ENCODE assay signal across 17 cellular contexts in the genomic region with DNA sequence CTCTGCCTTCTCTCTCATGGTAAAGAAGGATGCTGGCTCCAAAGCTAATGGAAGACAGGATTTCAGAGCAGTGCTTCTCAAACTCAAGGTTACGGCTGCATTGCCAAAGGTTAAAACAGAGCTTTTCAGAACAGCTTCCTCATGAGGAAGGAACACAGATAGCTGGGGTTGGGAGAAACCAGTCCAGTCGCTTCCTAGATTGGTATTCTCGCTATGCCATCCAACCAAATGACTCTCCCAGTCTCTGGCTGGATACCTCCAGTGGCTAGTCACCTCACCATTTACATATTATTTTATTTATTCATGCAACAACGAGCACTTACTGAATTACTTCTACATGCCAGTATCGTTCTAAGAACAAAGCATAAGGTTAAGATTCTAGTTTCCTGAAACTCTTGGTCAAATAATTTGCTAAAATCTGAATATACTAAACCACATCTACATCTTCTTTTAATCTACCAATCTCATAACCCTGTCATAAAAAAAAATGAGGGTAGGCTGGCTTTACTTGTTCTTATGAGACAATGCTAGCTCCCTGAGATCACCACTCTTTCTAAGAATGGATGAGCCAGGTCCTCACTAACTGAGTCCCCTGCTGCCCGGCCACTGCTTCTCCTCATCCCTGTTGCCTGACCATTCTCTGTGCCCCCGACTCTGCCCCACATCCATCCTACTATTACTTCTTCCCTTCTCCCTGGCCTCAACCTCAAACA. TPM values are rescaled to one million over a fixed set of nuclear protein-coding genes. Genes with fewer than 3 reads are reported as not detected.
DNase-seq lines count a peak whose midpoint lies in the region; ATAC-seq and TF ChIP-seq lines count a peak whose summit lies in the region.
"Had no signal": no experiment of that assay in that cellular context is flagged by ENCODE, and none has a peak within 500 bp of the region (broad histone marks: within the 10 kb centered on the region; RNA-seq: fewer than 3 reads in every experiment).

No MANE protein-coding gene starts in this region.

- WGBS in right cardiac atrium, result 79% methylated on average over 7 of the region's 7 CpGs
- WGBS in smooth muscle cell (ENCODE audit: low lambda C conversion rate), result 88% methylated on average over 7 of the region's 7 CpGs

- peaks cover 89% of the 10 kb centered on the region for H3K36me3 ChIP-seq in HUES6 (ENCODE audit: control insufficient read depth, insufficient read depth, low read length)
- no peaks in the 10 kb centered on the region for H3K36me3 ChIP-seq in breast epithelium
- peaks cover 22% of the 10 kb centered on the region for H3K36me3 ChIP-seq in smooth muscle cell (ENCODE audit: low read depth)

- no peak overlapping the region for H2AFZ ChIP-seq in smooth muscle cell (ENCODE audit: low read depth)
- H2AFZ ChIP-seq: parathyroid adenoma had no signal

- H3F3A ChIP-seq in smooth muscle cell (ENCODE audit: low read depth), result no peaks in the 10 kb centered on the region

- no peaks in the 10 kb centered on the region for H3K9me3 ChIP-seq in HUES6 (ENCODE audit: control insufficient read depth, insufficient read depth, low read depth, low read length)
- H3K9me3 ChIP-seq in breast epithelium, result no peaks in the 10 kb centered on the region
- no peaks in the 10 kb centered on the region for H3K9me3 ChIP-seq in right cardiac atrium (ENCODE audit: control insufficient read depth, low read length)
- H3K9me3 ChIP-seq in smooth muscle cell (replicated peaks; ENCODE audit: low read depth), result no peaks in the 10 kb centered on the region

- intact Hi-C loops in breast epithelium (cut with DNase I; ENCODE audit: low total_unique reads), result no loop called here
- intact Hi-C loops in right cardiac atrium (cut with DNase I), result loop anchor here in 3 of 4 donors (5.0 to 10.0 kb wide), 2 partner anchors 71 to 88 kb away; no protein-coding TSS in a partner anchor

- TF ChIP-seq POLR2A in breast epithelium (IDR thresholded peaks at IDR 0.05), result no peak

- H3K27me3 ChIP-seq in HUES6 (ENCODE audit: control insufficient read depth, insufficient read depth, low read length) (no peaks in the 10 kb centered on the region), breast epithelium (no peaks in the 10 kb centered on the region), right cardiac atrium (ENCODE audit: control insufficient read depth, insufficient read depth) (no peaks in the 10 kb centered on the region), smooth muscle cell (ENCODE audit: low read depth) (no peaks in the 10 kb centered on the region)

- DNase-seq in breast epithelium (ENCODE audit: low spot score in 2 of 2) (no peak), right cardiac atrium (no peak), smooth muscle cell (lab: John Stamatoyannopoulos, UW; ENCODE audit: unreplicated experiment) (no peak), NCI-H510A treated with DMSO at 0.1 percent for 48 hours (lab: John Stamatoyannopoulos, UW) (no peak), T-helper 9 cell (no peak)
- DNase-seq: activated CD4-positive, alpha-beta T cell treated with anti-CD3 and anti-CD28 coated beads for 36 hours; activated naive CD4-positive, alpha-beta T cell; H9; NCI-H446 treated with DMSO at 0.1 percent for 48 hours; SIG-M5; stimulated activated CD4-positive, alpha-beta T cell treated with anti-CD3 and anti-CD28 coated beads, Interleukin-15, amount 100 ng/mL, for 24 hours; stimulated activated naive CD8-positive, alpha-beta T cell treated with anti-CD3 and anti-CD28 coated beads, Interleukin-15, amount 100 ng/mL, for 72 hours; T1000 had no signal

- H3K9ac ChIP-seq in HUES6 (ENCODE audit: low read length) (no peak overlapping the region), smooth muscle cell (ENCODE audit: low read depth) (no peak overlapping the region)
- H3K9ac ChIP-seq: parathyroid adenoma had no signal

- H3K4me1 ChIP-seq in HUES6 (ENCODE audit: control insufficient read depth, insufficient read depth, low read length) (no peaks in the 10 kb centered on the region), breast epithelium (no peaks in the 10 kb centered on the region), right cardiac atrium (ENCODE audit: control insufficient read depth, insufficient read depth, low read length) (peaks cover 9% of the 10 kb centered on the region), smooth muscle cell (ENCODE audit: low read depth) (no peaks in the 10 kb centered on the region)
- H3K4me1 ChIP-seq: parathyroid adenoma had no signal

- H3K4me2 ChIP-seq in smooth muscle cell, result no peak overlapping the region

- peak; percentile 46 to 52 for ATAC-seq in right cardiac atrium
- ATAC-seq in HG02884 (IDR thresholded peaks at IDR 0.05; ENCODE audit: unreplicated experiment), result no peak
- ATAC-seq in GM21526 (IDR thresholded peaks at IDR 0.05; ENCODE audit: low FRiP score, unreplicated experiment), result no peak
- ATAC-seq: activated CD4-positive, alpha-beta T cell treated with anti-CD3 and anti-CD28 coated beads for 36 hours; stimulated activated naive CD8-positive, alpha-beta T cell treated with anti-CD3 and anti-CD28 coated beads, Interleukin-15, amount 100 ng/mL, for 72 hours had no signal

- H3K27ac ChIP-seq in HUES6 (ENCODE audit: low read depth, low read length) (0 out of 2 replicates have a peak overlapping the region, but pooled peaks have one; percentile 47), breast epithelium (peak overlapping the region; percentile 72 to 80), right cardiac atrium (ENCODE audit: low read length) (peak overlapping the region; percentile 91), smooth muscle cell (ENCODE audit: low read depth) (peak overlapping the region; percentile 62)
- H3K27ac ChIP-seq: parathyroid adenoma had no signal

- H3K79me2 ChIP-seq in smooth muscle cell (ENCODE audit: low read depth), result no peaks in the 10 kb centered on the region

- TF ChIP-seq CTCF in breast epithelium (IDR thresholded peaks at IDR 0.05) (no peak), smooth muscle cell (IDR thresholded peaks at IDR 0.05; ENCODE audit: borderline replicate concordance, insufficient read depth, poor library complexity, severe bottlenecking) (no peak)

- H4K20me1 ChIP-seq in smooth muscle cell (ENCODE audit: low read depth), result peaks cover 9% of the 10 kb centered on the region

- H3K4me3 ChIP-seq in HUES6 (ENCODE audit: low read depth, low read length), result no peak overlapping the region
- H3K4me3 ChIP-seq in breast epithelium, result peak overlapping the region in 1 of 3 donors; percentile 7
- H3K4me3 ChIP-seq in right cardiac atrium (ENCODE audit: low read length), result no peak overlapping the region
- no peak overlapping the region for H3K4me3 ChIP-seq in smooth muscle cell

RNA-seq across cellular contexts. Expression of a gene that starts 20.4 kb away (rescaled TPM):
- 10 to 100 TPM; 41.6 to 53.0 (median 48.9) TPM for total RNA-seq in breast epithelium
- 10 to 100 TPM; 46.9 to 49.9 (median 49.0) TPM for total RNA-seq in right cardiac atrium
- polyA plus RNA-seq in right cardiac atrium, result 21.8 TPM
- total RNA-seq in smooth muscle cell, result 33.3 and 34.5 TPM in 2 replicates
- polyA plus RNA-seq in smooth muscle cell, result 39.2 and 47.4 TPM in 2 replicates

RNA-seq across cellular contexts. Expression of a gene that starts 27.1 kb away (rescaled TPM):
- total RNA-seq in breast epithelium (10 to 100 TPM; 41.3 to 82.5 (median 43.6) TPM), right cardiac atrium (1 to 10 TPM; 3.5 to 7.7 (median 4.3) TPM), smooth muscle cell (0.85 and 0.94 TPM in 2 replicates)
- polyA plus RNA-seq in right cardiac atrium (2.7 TPM), smooth muscle cell (0.50 TPM in 1 of 2 replicates, not detected in the other)

Comparison
In these comparisons a context has a peak if more than half of its experiments do, and no peak if none do; other contexts are left out.
1. ATAC-seq: peak in right cardiac atrium (2 of 2); none in HG02884 (single experiment) and GM21526 (single experiment).
2. RNA of a gene that starts 27.1 kb away (total RNA-seq): 41.3 to 82.5 TPM in breast epithelium; 3.5 to 7.7 TPM in right cardiac atrium and 0.85 to 0.94 TPM in smooth muscle cell; every median in the first group is over 4 times any median in the second.
3. Peak in every context shown above with its lines, with median percentiles within 50 percentile points of each other: H3K27ac ChIP-seq.